ENCODE assay signal across 22 cellular contexts in genomic region chr18:47817017-47817911, GRCh38.
DNase-seq lines count a peak whose midpoint lies in the region; ATAC-seq, FAIRE-seq and TF ChIP-seq lines count a peak whose summit lies in the region.
"Had no signal": no experiment of that assay in that cellular context is flagged by ENCODE, and none has a peak within 500 bp of the region (broad histone marks: within the 10 kb centered on the region; RNA-seq: fewer than 3 reads in every experiment).

No MANE protein-coding gene starts in this region.

- peaks cover 55% of the 10 kb centered on the region for H3K4me1 ChIP-seq in GM23338 (ENCODE audit: insufficient read depth)
- H3K4me1 ChIP-seq in H1 (replicated peaks in 1 of 4; ENCODE audit: control insufficient read depth in 3 of 4, insufficient read depth in 4 of 4, low read length in 3 of 4), result peaks cover 1 to 10% (median 8%) of the 10 kb centered on the region in 4 experiments; a peak in 6 of 7 replicates
- peaks cover 35% of the 10 kb centered on the region; the same call in 1 of the 2 replicates for H3K4me1 ChIP-seq in iPS-20b (ENCODE audit: insufficient read depth, low read length)
- H3K4me1 ChIP-seq in stomach smooth muscle (ENCODE audit: control insufficient read depth, insufficient read depth, low read length), result peaks cover 3% of the 10 kb centered on the region
- H3K4me1 ChIP-seq: gastrocnemius medialis had no signal

- H3K4me1 Mint-ChIP-seq in GM23338 (peaks cover 36% of the 10 kb centered on the region), Calu3 (ENCODE audit: low read depth, unreplicated experiment) (no peaks in the 10 kb centered on the region)
- H3K4me1 Mint-ChIP-seq: naive B cell; stimulated activated effector memory CD8-positive, alpha-beta T cell treated with anti-CD3 and anti-CD28 coated beads, Interleukin-12 subunit alpha, Interleukin-12 subunit beta, amount 100 ng/mL, for 72 hours had no signal

- no peaks in the 10 kb centered on the region for H3K23me2 ChIP-seq in H1 (ENCODE audit: low read depth, low read length)

- peak overlapping the region; percentile 71 for H3K4me2 ChIP-seq in GM23338
- H3K4me2 ChIP-seq in H1 (ENCODE audit: insufficient read depth in 1 of 2, low read depth in 2 of 2, low read length in 2 of 2), result peak overlapping the region; percentile 48 to 52; a peak in 1 of 4 replicates

- peak overlapping the region; percentile 6; the same call in 1 of the 2 replicates for H3K18ac ChIP-seq in H1 (ENCODE audit: extremely low read depth, low read length)

- H3F3A ChIP-seq in GM23338 (replicated peaks; ENCODE audit: low read depth), result no peaks in the 10 kb centered on the region; the same call in 1 of the 2 replicates

- no peaks in the 10 kb centered on the region for H4K20me1 ChIP-seq in GM23338 (replicated peaks; ENCODE audit: insufficient read depth)
- H4K20me1 ChIP-seq in H1 (replicated peaks in 1 of 2; ENCODE audit: control insufficient read depth in 1 of 2, insufficient read depth in 2 of 2, low read length in 2 of 2), result no peaks in the 10 kb centered on the region

- H3K4me3 Mint-ChIP-seq in GM23338 (no peak overlapping the region), Calu3 (ENCODE audit: low read depth, unreplicated experiment) (no peak overlapping the region)
- H3K4me3 Mint-ChIP-seq: activated CD4-positive, alpha-beta T cell treated with anti-CD3 and anti-CD28 coated beads, Interleukin-2, amount 10 ng/mL, durations not matched to agents 24 days and 14 days; naive B cell; stimulated activated effector memory CD8-positive, alpha-beta T cell treated with anti-CD3 and anti-CD28 coated beads, Interleukin-12 subunit alpha, Interleukin-12 subunit beta, amount 100 ng/mL, for 72 hours had no signal

- H3K4me3 ChIP-seq in GM23338, result peak overlapping the region; percentile 42
- peak overlapping the region in 1 of 4 experiments; percentile 42; a peak in 2 of 8 replicates for H3K4me3 ChIP-seq in H1 (ENCODE audit: extremely low read depth in 1 of 4, insufficient read depth in 2 of 4, low read depth in 3 of 4, low read length in 4 of 4)
- H3K4me3 ChIP-seq in iPS-20b (ENCODE audit: low read length), result peak overlapping the region; percentile 47; the same call in 1 of the 2 replicates
- peak overlapping the region; percentile 7 to 36 for H3K4me3 ChIP-seq in stomach smooth muscle (ENCODE audit: low read length in 2 of 2)
- H3K4me3 ChIP-seq: gastrocnemius medialis had no signal

- H3K9me3 Mint-ChIP-seq in GM23338, result no peaks in the 10 kb centered on the region
- H3K9me3 Mint-ChIP-seq in Calu3 (ENCODE audit: low read depth, unreplicated experiment), result no peaks in the 10 kb centered on the region
- H3K9me3 Mint-ChIP-seq: activated CD4-positive, alpha-beta T cell treated with anti-CD3 and anti-CD28 coated beads, Interleukin-2, amount 10 ng/mL, durations not matched to agents 24 days and 14 days; stimulated activated effector memory CD8-positive, alpha-beta T cell treated with anti-CD3 and anti-CD28 coated beads, Interleukin-12 subunit alpha, Interleukin-12 subunit beta, amount 100 ng/mL, for 72 hours had no signal

- peak overlapping the region; percentile 32; the same call in 1 of the 2 replicates for H2BK5ac ChIP-seq in H1 (ENCODE audit: low read depth, low read length)

- H4K5ac ChIP-seq in H1 (ENCODE audit: insufficient read length, low read depth, low read length), result peak overlapping the region; percentile 98

- no peak for DNase-seq in GM23338 (ENCODE audit: low spot score)
- no peak for DNase-seq in H1 (ENCODE audit: low read depth in 1 of 2, low spot score in 2 of 2)
- DNase-seq in left colon, result no peak
- DNase-seq in Calu3, result no peak
- no peak for DNase-seq in nucleus accumbens (lab: John Stamatoyannopoulos, UW)
- no peak for DNase-seq in DMS153 treated with DMSO at 0.1 percent for 48 hours (lab: John Stamatoyannopoulos, UW; ENCODE audit: unreplicated experiment)
- DNase-seq: activated CD4-positive, alpha-beta T cell treated with anti-CD3 and anti-CD28 coated beads, Interleukin-2, amount 10 ng/mL, durations not matched to agents 24 days and 14 days; activated CD8-positive, alpha-beta memory T cell treated with anti-CD3 and anti-CD28 coated beads, Interleukin-2, amount 50 U/mL, for 4 hours; activated gamma-delta T cell; cerebellar nuclear complex; gastrocnemius medialis; GOT3; KG1; naive B cell; NCI-H1048; NCI-H524 treated with DMSO at 0.1 percent for 48 hours; SW 1271 had no signal

- H3K27ac ChIP-seq in GM23338 (ENCODE audit: low read depth) (peak overlapping the region; percentile 92), H1 (ENCODE audit: low read depth, low read length) (peak overlapping the region; percentile 33; the same call in 1 of the 2 replicates), iPS-20b (ENCODE audit: low read length) (peak overlapping the region; percentile 79), stomach smooth muscle (ENCODE audit: low read length) (no peak overlapping the region)
- H3K27ac ChIP-seq: gastrocnemius medialis, HL-60 had no signal

- peak overlapping the region; percentile 57 for H3K4ac ChIP-seq in H1 (replicated peaks; ENCODE audit: insufficient read length, low read depth, low read length)

- no TSS peak for BruUV-seq in Calu3 (replicated peaks; lab: Mats Ljungman, UMichigan)

- no peaks in the 10 kb centered on the region; the same call in none of the 2 replicates for H3K9me2 ChIP-seq in GM23338 (ENCODE audit: insufficient read depth)

- peak overlapping the region; percentile 25 for H4K91ac ChIP-seq in H1 (replicated peaks; ENCODE audit: insufficient read length, low read length)

- FAIRE-seq in H1 (lab: Jason Lieb, UNC), result no peak
- FAIRE-seq: TTC549 had no signal

- no peak overlapping the region for H2BK15ac ChIP-seq in H1 (ENCODE audit: low read length)

- no peak for TF ChIP-seq RAD21 in H1 (IDR thresholded peaks at IDR 0.05 in 1 of 2, conservative IDR thresholded peaks at IDR 0.05 in 1 of 2; ENCODE audit: low read depth in 2 of 2, low read length in 2 of 2)

- no peak overlapping the region for H2AFZ ChIP-seq in GM23338
- no peak overlapping the region for H2AFZ ChIP-seq in H1 (ENCODE audit: low read length)

- no peak overlapping the region for H3K14ac ChIP-seq in H1 (ENCODE audit: insufficient read length)

- 0 out of 3 replicates have a peak, but pooled peaks of 1 of the 2 experiments have one; percentile 14 for TF ChIP-seq POLR2A in H1 (IDR thresholded peaks at IDR 0.05; ENCODE audit: control extremely low read depth in 1 of 2, low read depth in 2 of 2, low read length in 2 of 2)

- H3K9ac ChIP-seq in H1 (replicated peaks in 1 of 4; ENCODE audit: extremely low read depth in 1 of 4, low read depth in 3 of 4, low read length in 3 of 4) (no peak overlapping the region), iPS-20b (ENCODE audit: low read depth, low read length) (peak overlapping the region; percentile 50; the same call in 1 of the 2 replicates), stomach smooth muscle (ENCODE audit: low read length in 2 of 2) (no peak overlapping the region)

- no peaks in the 10 kb centered on the region for H3K79me1 ChIP-seq in H1 (ENCODE audit: low read depth, low read length)

- H3K23ac ChIP-seq in H1 (ENCODE audit: insufficient read length), result no peak overlapping the region

- peaks cover 6% of the 10 kb centered on the region for H3K27me3 Mint-ChIP-seq in GM23338 (ENCODE audit: insufficient read depth, low read depth, poor library complexity)
- no peaks in the 10 kb centered on the region for H3K27me3 Mint-ChIP-seq in Calu3 (ENCODE audit: unreplicated experiment)
- H3K27me3 Mint-ChIP-seq: activated CD4-positive, alpha-beta T cell treated with anti-CD3 and anti-CD28 coated beads, Interleukin-2, amount 10 ng/mL, durations not matched to agents 24 days and 14 days; naive B cell had no signal

- CTCF ChIA-PET in H1 (lab: Charles Lee; ENCODE audit: partially characterized antibody) (interaction anchor here (0.7 to 1.6 kb wide), 4 partner anchors 10 to 180 kb away, joined by 3 to 4 read pairs (median 4); no protein-coding TSS in a partner anchor), Calu3 (lab: Charles Lee) (interaction anchor here (0.9 kb wide), 1 partner anchor 14 kb away, joined by 5 read pairs; no protein-coding TSS in a partner anchor)

- H3K79me2 ChIP-seq in GM23338 (replicated peaks; ENCODE audit: insufficient read depth), result no peaks in the 10 kb centered on the region
- no peaks in the 10 kb centered on the region for H3K79me2 ChIP-seq in H1 (ENCODE audit: control insufficient read depth in 1 of 2, insufficient read depth in 2 of 2, low read length in 2 of 2)

- H3K9me3 ChIP-seq in H1 (ENCODE audit: insufficient read depth in 2 of 2, low read depth in 1 of 2, low read length in 1 of 2) (no peaks in the 10 kb centered on the region), iPS-20b (ENCODE audit: insufficient read depth, low read depth, low read length) (no peaks in the 10 kb centered on the region), stomach smooth muscle (ENCODE audit: control insufficient read depth in 2 of 2, low read length in 2 of 2) (no peaks in the 10 kb centered on the region)
- H3K9me3 ChIP-seq: gastrocnemius medialis had no signal

- H2BK12ac ChIP-seq in H1 (ENCODE audit: low read depth, low read length), result 0 out of 2 replicates have a peak overlapping the region, but pooled peaks have one; percentile 7

- peak overlapping the region; percentile 63; the same call in 1 of the 2 replicates for H2BK20ac ChIP-seq in H1 (ENCODE audit: low read length)

- peak overlapping the region; percentile 96 for H3K27ac Mint-ChIP-seq in GM23338
- H3K27ac Mint-ChIP-seq in Calu3 (ENCODE audit: unreplicated experiment), result no peak overlapping the region
- H3K27ac Mint-ChIP-seq: activated CD4-positive, alpha-beta T cell treated with anti-CD3 and anti-CD28 coated beads, Interleukin-2, amount 10 ng/mL, durations not matched to agents 24 days and 14 days; stimulated activated effector memory CD8-positive, alpha-beta T cell treated with anti-CD3 and anti-CD28 coated beads, Interleukin-12 subunit alpha, Interleukin-12 subunit beta, amount 100 ng/mL, for 72 hours had no signal

- H3K36me3 Mint-ChIP-seq in GM23338 (ENCODE audit: low read depth), result peaks cover 6% of the 10 kb centered on the region; the same call in 1 of the 3 replicates
- peaks cover 4% of the 10 kb centered on the region for H3K36me3 Mint-ChIP-seq in Calu3 (ENCODE audit: insufficient read depth, unreplicated experiment)
- H3K36me3 Mint-ChIP-seq: naive B cell had no signal

- no peak overlapping the region for H2AK5ac ChIP-seq in H1 (ENCODE audit: low read depth, low read length)

- peak; percentile 33; the same call in 2 of the 3 replicates for ATAC-seq in GM23338
- no peak for ATAC-seq in left colon
- ATAC-seq: gastrocnemius medialis; stimulated activated effector memory CD8-positive, alpha-beta T cell treated with anti-CD3 and anti-CD28 coated beads, Interleukin-12 subunit alpha, Interleukin-12 subunit beta, amount 100 ng/mL, for 72 hours had no signal

- H4K8ac ChIP-seq in H1 (ENCODE audit: extremely low read depth, insufficient read depth, low read length), result no peak overlapping the region

- H3K56ac ChIP-seq in H1 (replicated peaks; ENCODE audit: insufficient read length, low read depth, low read length), result no peak overlapping the region

- no peaks in the 10 kb centered on the region for H3K27me3 ChIP-seq in GM23338 (ENCODE audit: insufficient read depth)
- no peaks in the 10 kb centered on the region for H3K27me3 ChIP-seq in H1 (replicated peaks in 1 of 4; ENCODE audit: control insufficient read depth in 3 of 4, extremely low read depth in 1 of 4, insufficient read depth in 3 of 4, low read length in 3 of 4)
- H3K27me3 ChIP-seq in iPS-20b (ENCODE audit: insufficient read depth, low read length), result no peaks in the 10 kb centered on the region
- H3K27me3 ChIP-seq in stomach smooth muscle (ENCODE audit: control insufficient read depth in 1 of 2, insufficient read depth in 2 of 2, low read length in 2 of 2), result no peaks in the 10 kb centered on the region
- H3K27me3 ChIP-seq: gastrocnemius medialis had no signal

- POLR2A ChIA-PET in H1 (lab: Charles Lee; ENCODE audit: partially characterized antibody), result interaction anchor here (0.9 to 1.4 kb wide), 2 partner anchors 11 to 19 kb away, joined by 4 to 5 read pairs; no protein-coding TSS in a partner anchor

- no peaks in the 10 kb centered on the region for H3K36me3 ChIP-seq in GM23338 (ENCODE audit: insufficient read depth)
- H3K36me3 ChIP-seq in H1 (ENCODE audit: control insufficient read depth in 2 of 4, insufficient read depth in 4 of 4, low read length in 3 of 4), result no peaks in the 10 kb centered on the region
- no peaks in the 10 kb centered on the region for H3K36me3 ChIP-seq in iPS-20b (ENCODE audit: insufficient read depth, low read depth, low read length)
- H3K36me3 ChIP-seq in stomach smooth muscle (ENCODE audit: control insufficient read depth in 2 of 2, insufficient read depth in 2 of 2, low read length in 2 of 2), result no peaks in the 10 kb centered on the region
- H3K36me3 ChIP-seq: gastrocnemius medialis had no signal

- TF ChIP-seq EP300 in H1 (IDR thresholded peaks at IDR 0.05; ENCODE audit: borderline replicate concordance in 1 of 2, low read depth in 2 of 2, low read length in 2 of 2), result no peak

- WGBS in H1 (ENCODE audit: extremely low coverage in 1 of 2, insufficient coverage in 1 of 2, insufficient read length in 1 of 2, insufficient replicate concordance in 2 of 2, low coverage in 1 of 2, low lambda C conversion rate in 2 of 2, missing lambda C conversion rate in 1 of 2), 2 experiments, result 80% methylated on average over 10 of the region's 10 CpGs; no CpG with 5 or more reads in 1 of the 2 experiments

- intact Hi-C loops in left colon (cut with DNase I, micrococcal nuclease) (no loop called here), Calu3 (cut with micrococcal nuclease; ENCODE audit: unreplicated experiment) (no loop called here)

- no peak for TF ChIP-seq CTCF in GM23338 (conservative IDR thresholded peaks at IDR 0.05; ENCODE audit: low read depth in 2 of 2)
- TF ChIP-seq CTCF in H1 (IDR thresholded peaks at IDR 0.05; ENCODE audit: control extremely low read depth in 1 of 3, insufficient read depth in 1 of 3, low read depth in 1 of 3, low read length in 3 of 3), result no peak
- no peak for TF ChIP-seq CTCF in Calu3 (IDR thresholded peaks at IDR 0.05; ENCODE audit: unreplicated experiment)

- H2BK120ac ChIP-seq in H1 (replicated peaks; ENCODE audit: low read depth, low read length), result peak overlapping the region; percentile 97
